In the genomic region with DNA sequence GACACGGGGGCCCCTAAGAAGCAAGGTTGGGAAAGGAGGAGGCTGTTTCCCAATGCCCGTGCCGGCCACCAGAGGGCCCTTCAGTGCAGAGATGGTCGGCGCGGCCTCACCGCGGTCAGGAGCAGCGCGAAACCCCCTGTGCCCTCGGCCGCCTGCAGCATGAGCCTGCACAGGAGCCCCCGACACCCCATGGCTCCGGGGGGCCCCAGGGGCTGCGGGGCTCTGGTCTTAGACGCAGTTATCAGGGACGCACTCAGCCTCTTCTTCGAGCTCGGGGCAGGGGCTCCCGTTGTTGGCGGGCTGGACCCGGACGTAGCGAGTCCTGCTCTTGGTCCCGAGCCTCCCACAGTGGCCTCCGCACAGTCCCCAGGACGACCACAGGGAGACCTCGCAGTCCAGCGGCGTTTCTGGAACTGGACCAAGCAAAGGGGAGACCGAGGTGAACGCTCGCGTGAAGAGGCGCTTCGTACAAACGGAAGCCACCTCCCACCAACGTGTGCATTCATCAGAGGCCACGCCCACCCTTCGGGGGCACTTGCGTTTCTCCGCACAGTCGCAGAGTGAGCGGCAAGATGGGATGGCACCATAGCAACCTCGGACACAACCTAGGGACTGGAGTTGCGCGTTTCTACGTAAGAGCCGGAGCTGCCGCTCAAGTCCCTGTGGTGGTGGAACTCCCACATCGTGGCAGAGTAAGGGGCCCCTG, we compare ENCODE assay signal across 8 cellular contexts. TPM values are rescaled to one million over a fixed set of nuclear protein-coding genes. Genes with fewer than 3 reads are reported as not detected.
DNase-seq lines count a peak whose midpoint lies in the region; ATAC-seq, FAIRE-seq and TF ChIP-seq lines count a peak whose summit lies in the region.

No MANE protein-coding gene starts in this region.

- H3K79me2 ChIP-seq in endothelial cell of umbilical vein (ENCODE audit: control insufficient read depth, insufficient read depth, low read length) = no peaks in the 10 kb centered on the region

- H3K27me3 ChIP-seq in endothelial cell of umbilical vein (ENCODE audit: control insufficient read depth in 2 of 2, insufficient read depth in 2 of 2, low read length in 2 of 2) = peaks cover 23% of the 10 kb centered on the region in 2 experiments

- POLR2A ChIA-PET in endothelial cell of umbilical vein (lab: Charles Lee) = no interaction called here

- FAIRE-seq in endothelial cell of umbilical vein (lab: Jason Lieb, UNC) = peak; percentile 89

- BruUV-seq in endothelial cell of umbilical vein (replicated peaks; lab: Mats Ljungman, UMichigan) = no TSS peak

- intact Hi-C loops in CD14-positive monocyte (cut with micrococcal nuclease) (loop anchor here (2.0 to 10.0 kb wide), 5 partner anchors 35 to 99 kb away; partner anchors contain the start of gene CTBP1 (in 1 of the 2)), endothelial cell of umbilical vein (cut with micrococcal nuclease) (loop anchor here (1.0 kb wide), 4 partner anchors 80 to 462 kb away; partner anchors contain the start of gene MAEA), mucosa of descending colon (cut with DNase I, micrococcal nuclease) (loop anchor here (10.0 kb wide), 2 partner anchors 87 to 97 kb away; no protein-coding TSS in a partner anchor)

- peak overlapping the region; percentile 84 to 87 for H3K4me3 Mint-ChIP-seq in CD14-positive monocyte

- peak overlapping the region; percentile 27 for H3K9ac ChIP-seq in endothelial cell of umbilical vein (replicated peaks; ENCODE audit: extremely low read depth, insufficient read depth, low read length)

- peaks cover 44% of the 10 kb centered on the region for H3K4me1 Mint-ChIP-seq in CD14-positive monocyte

- peak; percentile 91 for DNase-seq in CD14-positive monocyte (ENCODE audit: low spot score)
- DNase-seq in NK-92 treated with Interleukin-12 subunit alpha and Interleukin-12 subunit beta, amount 100 ng/mL, for 24 hours (lab: John Stamatoyannopoulos, UW) = peak; percentile 65
- peak; percentile 72 to 77 (median 74) for DNase-seq in activated CD8-positive, alpha-beta memory T cell treated with anti-CD3 and anti-CD28 coated beads for 48 hours (ENCODE audit: low read depth in 2 of 3, low spot score in 2 of 3)
- peak; percentile 72 for DNase-seq in endothelial cell of umbilical vein (ENCODE audit: low read depth, low spot score)
- peak; percentile 85 to 93 (median 86) for DNase-seq in mucosa of descending colon
- DNase-seq in stimulated activated CD8-positive, alpha-beta memory T cell treated with anti-CD3 and anti-CD28 coated beads, Interleukin-2, amount 100 ng/mL, for 48 hours (ENCODE audit: low read depth in 2 of 2) = peak; percentile 87 to 88

- peak overlapping the region; percentile 61 for H3K4me2 ChIP-seq in endothelial cell of umbilical vein (ENCODE audit: insufficient read depth, low read length)

- H3K9me3 ChIP-seq in endothelial cell of umbilical vein (replicated peaks; ENCODE audit: control insufficient read depth, insufficient read depth, low read length) (no peaks in the 10 kb centered on the region), mucosa of descending colon (no peaks in the 10 kb centered on the region)

- no peak for TF ChIP-seq POLR2A in endothelial cell of umbilical vein (IDR thresholded peaks at IDR 0.05; ENCODE audit: low read depth, low read length)

- H3K9me3 Mint-ChIP-seq in CD14-positive monocyte = peaks cover 3 to 19% (median 7%) of the 10 kb centered on the region in 7 donors

- no peak overlapping the region for H3K27ac ChIP-seq in endothelial cell of umbilical vein (ENCODE audit: insufficient read depth, low read depth, low read length)

- H3K36me3 Mint-ChIP-seq in CD14-positive monocyte = peaks cover 6 to 10% of the 10 kb centered on the region in 2 donors

- TF ChIP-seq CTCF in CD14-positive monocyte (IDR thresholded peaks at IDR 0.05) = peak; percentile 98
- peak; percentile 90 to 98 for TF ChIP-seq CTCF in endothelial cell of umbilical vein (IDR thresholded peaks at IDR 0.05; ENCODE audit: extremely low read depth in 1 of 2, insufficient read depth in 1 of 2, low read depth in 1 of 2, low read length in 2 of 2)
- peak; percentile 85 for TF ChIP-seq CTCF in mucosa of descending colon (IDR thresholded peaks at IDR 0.05)

- no peaks in the 10 kb centered on the region for H4K20me1 ChIP-seq in endothelial cell of umbilical vein (replicated peaks; ENCODE audit: control insufficient read depth, extremely low read depth, insufficient read depth, low read length)

- dilution Hi-C loops in endothelial cell of umbilical vein (cut with MboI; ENCODE audit: extremely low pct_ligation_motif_present, low sequenced_read_pairs) = no loop called here

- H3K27ac Mint-ChIP-seq in CD14-positive monocyte = peak overlapping the region in 6 of 7 donors; percentile 54 to 86 (median 68)

- peaks cover 3% of the 10 kb centered on the region for H3K4me1 ChIP-seq in endothelial cell of umbilical vein (ENCODE audit: control insufficient read depth, extremely low read depth, insufficient read depth, low read length)
- peaks cover 24% of the 10 kb centered on the region for H3K4me1 ChIP-seq in mucosa of descending colon (ENCODE audit: low read depth)

- H3K36me3 ChIP-seq in endothelial cell of umbilical vein (ENCODE audit: control insufficient read depth in 2 of 2, extremely low read depth in 1 of 2, insufficient read depth in 2 of 2, low read length in 2 of 2) (no peaks in the 10 kb centered on the region), mucosa of descending colon (ENCODE audit: low read depth) (no peaks in the 10 kb centered on the region)

- H3K4me3 ChIP-seq in endothelial cell of umbilical vein (replicated peaks in 1 of 3; ENCODE audit: insufficient read depth in 1 of 3, low read depth in 1 of 3, low read length in 3 of 3) (peak overlapping the region; percentile 17 to 36 (median 32)), mucosa of descending colon (no peak overlapping the region)

- peaks cover 30 to 48% (median 47%) of the 10 kb centered on the region in 3 donors for H3K27me3 Mint-ChIP-seq in CD14-positive monocyte (ENCODE audit: low read depth in 3 of 3)

- CTCF ChIA-PET in endothelial cell of umbilical vein (lab: Charles Lee) = interaction anchor here (0.6 to 5.3 kb wide), 13 partner anchors 11 to 189 kb away, joined by 3 to 52 read pairs (median 4); partner anchors contain the start of genes CTBP1 and UVSSA

- ATAC-seq in GM19438 (IDR thresholded peaks at IDR 0.05; ENCODE audit: low read depth, unreplicated experiment) (peak; percentile 81), HG03571 (IDR thresholded peaks at IDR 0.05; ENCODE audit: unreplicated experiment) (peak; percentile 78), mucosa of descending colon (peak; percentile 87)

- H3K9me1 ChIP-seq in endothelial cell of umbilical vein (replicated peaks; ENCODE audit: control insufficient read depth, extremely low read depth, insufficient read depth, low read length) = no peaks in the 10 kb centered on the region

- H2AFZ ChIP-seq in endothelial cell of umbilical vein (ENCODE audit: low read depth, low read length) = peak overlapping the region; percentile 88

TF ChIP-seq in endothelial cell of umbilical vein, 7 proteins besides CTCF, POLR2A, EP300 and RAD21:
- TF ChIP-seq FOS (IDR thresholded peaks at IDR 0.05; ENCODE audit: borderline replicate concordance, insufficient read depth, low read length) = no peak
- TF ChIP-seq JUN (IDR thresholded peaks at IDR 0.05; ENCODE audit: borderline replicate concordance, insufficient read depth, insufficient read length, low read depth) = no peak
- no peak for TF ChIP-seq MAX (IDR thresholded peaks at IDR 0.05; ENCODE audit: insufficient read depth, insufficient read length)
- TF ChIP-seq GATA2 (IDR thresholded peaks at IDR 0.05; ENCODE audit: insufficient read depth, insufficient read length, low read depth, low read length) = no peak
- TF ChIP-seq EZH2 (IDR thresholded peaks at IDR 0.05; ENCODE audit: borderline replicate concordance, low read depth, low read length, severe bottlenecking) = no peak
- no peak for TF ChIP-seq MYC (IDR thresholded peaks at IDR 0.05; ENCODE audit: low read depth, low read length)
- TF ChIP-seq POLR2AphosphoS5 (IDR thresholded peaks at IDR 0.05; ENCODE audit: insufficient read depth, low read depth, low read length) = no peak
TF ChIP-seq in endothelial cell of umbilical vein: peak in this region for 0.

RNA-seq across cellular contexts. Expression of gene SPON2, which starts 5.0 kb away (rescaled TPM):
- polyA plus RNA-seq in CD14-positive monocyte (under 1 TPM; 0.74 to 0.90 TPM), endothelial cell of umbilical vein (0.04 and 0.10 TPM in 2 replicates)
- total RNA-seq in endothelial cell of umbilical vein (not detected in 2 replicates), mucosa of descending colon (10 to 100 TPM; 19.6 to 42.1 (median 41.4) TPM)
- polyA plus RNA-seq in endothelial cell of umbilical vein (2011; cell fraction: cytosol; rRNA removed) = not detected in 2 replicates
- polyA plus RNA-seq in endothelial cell of umbilical vein (2011; cell fraction: nucleus; rRNA removed) = not detected in 2 replicates
- polyA plus RNA-seq in endothelial cell of umbilical vein (2012) = not detected in 2 replicates
- 0.13 TPM in 1 of 2 replicates, not detected in the other for polyA minus RNA-seq in endothelial cell of umbilical vein
- polyA minus RNA-seq in endothelial cell of umbilical vein (2011; cell fraction: cytosol; rRNA and poly(A)+ RNA removed) = not detected
- 0.72 and 1.2 TPM in 2 replicates for polyA minus RNA-seq in endothelial cell of umbilical vein (2011; cell fraction: nucleus; rRNA and poly(A)+ RNA removed)

RNA-seq across cellular contexts. Expression of gene RNF212, which starts 54.0 kb away (rescaled TPM):
- polyA plus RNA-seq in CD14-positive monocyte (under 1 TPM in 1 of 2 donors, not detected in 1; 0.17 TPM), endothelial cell of umbilical vein (2.6 and 2.8 TPM in 2 replicates)
- total RNA-seq in endothelial cell of umbilical vein (1.8 and 2.3 TPM in 2 replicates), mucosa of descending colon (1 to 10 TPM; 2.3 to 4.9 (median 3.9) TPM)
- 1.7 and 1.8 TPM in 2 replicates for polyA plus RNA-seq in endothelial cell of umbilical vein (2011; cell fraction: cytosol; rRNA removed)
- 10.4 and 10.5 TPM in 2 replicates for polyA plus RNA-seq in endothelial cell of umbilical vein (2011; cell fraction: nucleus; rRNA removed)
- 1.4 and 2.1 TPM in 2 replicates for polyA plus RNA-seq in endothelial cell of umbilical vein (2012)
- 2.1 and 2.2 TPM in 2 replicates for polyA minus RNA-seq in endothelial cell of umbilical vein
- 14.8 TPM for polyA minus RNA-seq in endothelial cell of umbilical vein (2011; cell fraction: cytosol; rRNA and poly(A)+ RNA removed)
- polyA minus RNA-seq in endothelial cell of umbilical vein (2011; cell fraction: nucleus; rRNA and poly(A)+ RNA removed) = 1.4 and 1.8 TPM in 2 replicates

Comparison
In these comparisons a context has a peak if more than half of its experiments do, and no peak if none do; other contexts are left out.
1. RNA of gene SPON2, which starts 5.0 kb away (total RNA-seq): 19.6 to 42.1 TPM in mucosa of descending colon; not detected in endothelial cell of umbilical vein; every median in the first group is over 10 times any median in the second.
2. Peak in every context shown above with its lines, with median percentiles within 50 percentile points of each other: DNase-seq, CTCF ChIP-seq and ATAC-seq.